In genomic region chr3:4981688-4982494, GRCh38 we compare ENCODE assay signal across 8 cellular contexts. TPM values are rescaled to one million over a fixed set of nuclear protein-coding genes. Genes with fewer than 3 reads are reported as not detected.
DNase-seq lines count a peak whose midpoint lies in the region; ATAC-seq and TF ChIP-seq lines count a peak whose summit lies in the region.

No MANE protein-coding gene starts in this region.

- H3K4me3 Mint-ChIP-seq in natural killer cell treated with Interleukin-12 subunit alpha and Interleukin-12 subunit beta and Interleukin-15 and Interleukin-18, amount 100 ng/mL, for 72 hours, result peak overlapping the region; percentile 96

- H3K36me3 ChIP-seq in PC-3 (ENCODE audit: low read depth, low read length), result peaks cover 41% of the 10 kb centered on the region

- ATAC-seq in PC-3 (no peak), HG02884 (IDR thresholded peaks at IDR 0.05; ENCODE audit: unreplicated experiment) (no peak)
- ATAC-seq in natural killer cell treated with Interleukin-12 subunit alpha and Interleukin-12 subunit beta and Interleukin-15 and Interleukin-18, amount 100 ng/mL, for 72 hours, result no peak

- H3K4me3 ChIP-seq in PC-3 (ENCODE audit: low read length) (peak overlapping the region; percentile 98), coronary artery (peak overlapping the region; percentile 93)

- H3K4me1 Mint-ChIP-seq in natural killer cell treated with Interleukin-12 subunit alpha and Interleukin-12 subunit beta and Interleukin-15 and Interleukin-18, amount 100 ng/mL, for 72 hours (ENCODE audit: low read depth in 2 of 2), result peaks cover 35 to 69% of the 10 kb centered on the region in 2 donors

- H3K4me1 ChIP-seq in PC-3 (ENCODE audit: insufficient read depth, low read length), result peaks cover 59% of the 10 kb centered on the region

- H3F3A ChIP-seq in PC-3 (ENCODE audit: low read length, unreplicated experiment), result peaks cover 11% of the 10 kb centered on the region

- TF ChIP-seq CTCF in PC-3 (conservative IDR thresholded peaks at IDR 0.05; ENCODE audit: low read depth, low read length) (peak; percentile 46), coronary artery (IDR thresholded peaks at IDR 0.05) (peak; percentile 39)

- no peaks in the 10 kb centered on the region for H3K9me3 ChIP-seq in PC-3 (ENCODE audit: low read length)

- no peaks in the 10 kb centered on the region for H3K9me2 ChIP-seq in PC-3 (replicated peaks; ENCODE audit: low read length)

- peaks cover 63% of the 10 kb centered on the region for H3K36me3 Mint-ChIP-seq in natural killer cell treated with Interleukin-12 subunit alpha and Interleukin-12 subunit beta and Interleukin-15 and Interleukin-18, amount 100 ng/mL, for 72 hours

- no peaks in the 10 kb centered on the region for H3K9me3 Mint-ChIP-seq in natural killer cell treated with Interleukin-12 subunit alpha and Interleukin-12 subunit beta and Interleukin-15 and Interleukin-18, amount 100 ng/mL, for 72 hours

- no TSS peak for BruUV-seq in PC-3 (replicated peaks; lab: Mats Ljungman, UMichigan)

- H3K9ac ChIP-seq in PC-3 (ENCODE audit: low read length), result peak overlapping the region; percentile 98

- H2AFZ ChIP-seq in PC-3 (ENCODE audit: low read length), result no peak overlapping the region

- H3K27ac ChIP-seq in PC-3 (ENCODE audit: low read length) (peak overlapping the region; percentile 90), coronary artery (peak overlapping the region; percentile 88 to 93)

- peak overlapping the region; percentile 88 for H3K4me2 ChIP-seq in PC-3 (ENCODE audit: low read length)

- POLR2A ChIA-PET in PC-3 (lab: Charles Lee; ENCODE audit: unreplicated experiment), result interaction anchor here (0.6 to 5.3 kb wide), 2 partner anchors 41 to 157 kb away, joined by 4 to 79 read pairs; no protein-coding TSS in a partner anchor

- peak overlapping the region; percentile 91 to 97 for H3K27ac Mint-ChIP-seq in natural killer cell treated with Interleukin-12 subunit alpha and Interleukin-12 subunit beta and Interleukin-15 and Interleukin-18, amount 100 ng/mL, for 72 hours

- peaks cover 46% of the 10 kb centered on the region for H4K20me1 ChIP-seq in PC-3 (ENCODE audit: low read length)

- DNase-seq in NCI-H2227 (lab: John Stamatoyannopoulos, UW; ENCODE audit: unreplicated experiment), result peak; percentile 10
- DNase-seq in NCI-H2227 treated with DMSO at 0.1 percent for 48 hours (lab: John Stamatoyannopoulos, UW), result no peak
- peak; percentile 78 for DNase-seq in PC-3
- no peak for DNase-seq in coronary artery (ENCODE audit: low spot score)
- no peak for DNase-seq in natural killer cell treated with Interleukin-12 subunit alpha and Interleukin-12 subunit beta and Interleukin-15 and Interleukin-18, amount 100 ng/mL, for 72 hours (ENCODE audit: low spot score)
- no peak for DNase-seq in effector CD4-positive, alpha-beta T cell
- DNase-seq in NCI-H510A (lab: John Stamatoyannopoulos, UW), result no peak

- intact Hi-C loops in PC-3 (cut with micrococcal nuclease), result loop anchor here (10.0 kb wide), 1 partner anchor 567 kb away; no protein-coding TSS in a partner anchor

- H3K27me3 ChIP-seq in PC-3 (ENCODE audit: low read length), result no peaks in the 10 kb centered on the region

- H3K79me2 ChIP-seq in PC-3 (ENCODE audit: low read length), result peaks cover 54% of the 10 kb centered on the region

- H3K27me3 Mint-ChIP-seq in natural killer cell treated with Interleukin-12 subunit alpha and Interleukin-12 subunit beta and Interleukin-15 and Interleukin-18, amount 100 ng/mL, for 72 hours, result no peaks in the 10 kb centered on the region

- CTCF ChIA-PET in PC-3 (lab: Charles Lee), result interaction anchor here (0.7 to 1.7 kb wide), 2 partner anchors 261 to 287 kb away, joined by 3 to 10 read pairs; no protein-coding TSS in a partner anchor

RNA-seq across cellular contexts. Expression of gene BHLHE40, which starts 2.7 kb away (rescaled TPM):
- total RNA-seq in PC-3 (2014; rRNA removed), result 255 and 256 TPM in 2 replicates
- total RNA-seq in natural killer cell treated with Interleukin-12 subunit alpha and Interleukin-12 subunit beta and Interleukin-15 and Interleukin-18, amount 100 ng/mL, for 72 hours, result 100 to 1,000 TPM; 579 to 941 TPM

Comparison
In these comparisons a context has a peak if more than half of its experiments do, and no peak if none do; other contexts are left out.
1. DNase-seq: peak in NCI-H2227 (single experiment) and PC-3 (single experiment); none in NCI-H2227 treated with DMSO at 0.1 percent for 48 hours (single experiment), coronary artery (single experiment), natural killer cell treated with Interleukin-12 subunit alpha and Interleukin-12 subunit beta and Interleukin-15 and Interleukin-18, amount 100 ng/mL, for 72 hours (single experiment), effector CD4-positive, alpha-beta T cell (single experiment) and NCI-H510A (single experiment).